1 cellular context compared by ENCODE assay signal in genomic region chr17:17591408-17592265, GRCh38.
TF ChIP-seq lines count a peak whose summit lies in the region.

TSS of gene PEMT (minus strand) at chr17:17591708. CDS start at chr17:17591626, 82 bp downstream.

TF ChIP-seq in GM23338, 12 proteins besides CTCF, POLR2A, EP300 and RAD21:
- no peak for TF ChIP-seq ZNF462 (CRISPR knock-in tag; IDR thresholded peaks at IDR 0.05)
- TF ChIP-seq ZNF331 (CRISPR knock-in tag; IDR thresholded peaks at IDR 0.05; ENCODE audit: low read depth) = no peak
- no peak for TF ChIP-seq EZH2 (IDR thresholded peaks at IDR 0.05; ENCODE audit: low read depth, unreplicated experiment)
- TF ChIP-seq JUNB (IDR thresholded peaks at IDR 0.05; ENCODE audit: unreplicated experiment) = no peak
- TF ChIP-seq EZH2phosphoT487 (IDR thresholded peaks at IDR 0.05; ENCODE audit: unreplicated experiment) = no peak
- peak; percentile 84 for TF ChIP-seq POLR2AphosphoS5 (IDR thresholded peaks at IDR 0.05; ENCODE audit: low read depth)
- peak; percentile 95 for TF ChIP-seq ETS1 (IDR thresholded peaks at IDR 0.05)
- no peak for TF ChIP-seq REST (IDR thresholded peaks at IDR 0.05; ENCODE audit: unreplicated experiment)
- no peak for TF ChIP-seq STAT1 (IDR thresholded peaks at IDR 0.05; ENCODE audit: unreplicated experiment)
- TF ChIP-seq ZNF114 (CRISPR knock-in tag; IDR thresholded peaks at IDR 0.05) = peak; percentile 83
- peak; percentile 92 for TF ChIP-seq CREB1 (CRISPR knock-in tag; IDR thresholded peaks at IDR 0.05; ENCODE audit: low read depth)
- TF ChIP-seq NANOG (IDR thresholded peaks at IDR 0.05; ENCODE audit: borderline replicate concordance) = no peak
